ENCODE assay signal across 18 cellular contexts in the genomic region with DNA sequence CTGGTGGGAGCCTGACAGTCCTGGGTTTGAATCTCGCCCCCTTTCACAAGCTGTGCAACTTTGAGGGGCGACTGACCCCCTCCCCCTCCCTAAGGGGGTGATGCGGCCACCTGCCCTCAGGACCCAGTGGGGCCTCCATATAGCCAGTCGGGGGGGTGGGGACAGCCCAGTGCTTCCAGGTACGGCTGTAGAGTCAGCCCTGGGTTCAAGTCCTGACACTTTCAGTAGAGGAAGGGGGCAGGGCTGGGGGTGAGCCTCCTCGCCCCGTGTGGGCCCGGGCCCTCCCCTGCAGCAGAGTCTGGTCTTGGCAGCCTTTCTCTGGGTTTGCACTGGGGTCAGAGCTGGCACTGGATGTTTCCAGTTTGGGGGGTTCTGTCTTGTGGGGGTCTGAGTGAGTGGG.
A peak's percentile ranks its signal among the peaks of the same experiment; 100 is the strongest.
DNase-seq lines count a peak whose midpoint lies in the region; ATAC-seq, FAIRE-seq and TF ChIP-seq lines count a peak whose summit lies in the region.
"Had no signal": no experiment of that assay in that cellular context is flagged by ENCODE, and none has a peak within 500 bp of the region (broad histone marks: within the 10 kb centered on the region; RNA-seq: fewer than 3 reads in every experiment).

No MANE protein-coding gene starts in this region.

- WGBS in HepG2 (ENCODE audit: low lambda C conversion rate), result 19% methylated on average over 3 of the region's 8 CpGs
- WGBS in trophoblast cell (ENCODE audit: extremely low coverage, insufficient coverage, insufficient read length), result no CpG with 5 or more reads among the region's 8 CpGs

- H3K27me3 ChIP-seq in H7 (ENCODE audit: control insufficient read depth, insufficient read depth, low read length) (no peaks in the 10 kb centered on the region), NT2/D1 (ENCODE audit: insufficient read depth, insufficient read length) (no peaks in the 10 kb centered on the region), HepG2 (ENCODE audit: control insufficient read depth in 1 of 2, insufficient read depth in 2 of 2, low read length in 2 of 2) (peaks cover 14 to 45% of the 10 kb centered on the region in 2 experiments; a peak in 4 of 5 replicates), trophoblast cell (ENCODE audit: insufficient read depth, low read length) (no peaks in the 10 kb centered on the region)

- H3K27ac ChIP-seq in HepG2 (ENCODE audit: extremely low read length, insufficient read depth, low read length) (no peak overlapping the region), trophoblast cell (ENCODE audit: low read depth, low read length) (no peak overlapping the region)
- H3K27ac ChIP-seq: PC-9 had no signal

- TF ChIP-seq POLR2A in HepG2 (IDR thresholded peaks at IDR 0.05; ENCODE audit: insufficient read depth in 1 of 2, low read depth in 2 of 2, low read length in 2 of 2), result no peak

- H3K4me3 ChIP-seq in H7 (ENCODE audit: insufficient read depth, low read depth, low read length), result no peak overlapping the region
- no peak overlapping the region for H3K4me3 ChIP-seq in NT2/D1 (ENCODE audit: insufficient read length, low read depth)
- H3K4me3 ChIP-seq in HepG2 (replicated peaks in 1 of 3; ENCODE audit: insufficient read depth in 1 of 3, low read depth in 2 of 3, low read length in 3 of 3), result peak overlapping the region in 1 of 3 experiments; percentile 50; a peak in 2 of 6 replicates
- no peak overlapping the region for H3K4me3 ChIP-seq in trophoblast cell (ENCODE audit: low read depth, low read length)
- H3K4me3 ChIP-seq: PC-9 had no signal

- H3K4me1 ChIP-seq in NT2/D1 (ENCODE audit: insufficient read depth, insufficient read length) (peaks cover 41% of the 10 kb centered on the region), HepG2 (ENCODE audit: insufficient read depth, low read length) (peaks cover 83% of the 10 kb centered on the region), trophoblast cell (ENCODE audit: control insufficient read depth in 1 of 2, insufficient read depth in 2 of 2, low read length in 2 of 2) (peaks cover 0 to 11% of the 10 kb centered on the region in 2 experiments)

- no peaks in the 10 kb centered on the region for H4K20me1 ChIP-seq in HepG2 (ENCODE audit: insufficient read depth, low read length)

- no peak for TF ChIP-seq CTCF in HepG2 (CRISPR knock-in tag; IDR thresholded peaks at IDR 0.05)

- H4K8ac ChIP-seq in trophoblast cell (ENCODE audit: low read depth, low read length), result no peak overlapping the region

- no peak for ATAC-seq in HepG2
- no peak for ATAC-seq in GM18868 (IDR thresholded peaks at IDR 0.05; ENCODE audit: unreplicated experiment)
- ATAC-seq in GM19035 (IDR thresholded peaks at IDR 0.05; ENCODE audit: unreplicated experiment), result no peak
- ATAC-seq in GM21367 (IDR thresholded peaks at IDR 0.05; ENCODE audit: unreplicated experiment), result no peak

- H4K91ac ChIP-seq in trophoblast cell (ENCODE audit: low read depth, low read length), result peak overlapping the region; percentile 5

- H2BK5ac ChIP-seq in trophoblast cell (ENCODE audit: low read depth, low read length, poor library complexity), result no peak overlapping the region

- POLR2A ChIA-PET in HepG2 (lab: Yijun Ruan, JAX), result interaction anchor here (1.9 kb wide), 1 partner anchor 92 kb away, joined by 4 read pairs; no protein-coding TSS in a partner anchor

- intact Hi-C loops in HepG2 (cut with micrococcal nuclease; ENCODE audit: unreplicated experiment), result loop anchor here (5.0 kb wide), 1 partner anchor 73 kb away; no protein-coding TSS in a partner anchor

- H2BK120ac ChIP-seq in trophoblast cell (ENCODE audit: insufficient read depth, low read length, poor library complexity), result no peak overlapping the region

- H3K4me2 ChIP-seq in HepG2 (ENCODE audit: low read depth, low read length) (peak overlapping the region; percentile 74), trophoblast cell (ENCODE audit: low read length) (no peak overlapping the region)
- H3K4me2 ChIP-seq: PC-9 had no signal

- H2AFZ ChIP-seq in HepG2 (ENCODE audit: low read length) (no peak overlapping the region), trophoblast cell (ENCODE audit: insufficient read depth, low read length, poor library complexity) (no peak overlapping the region)
- H2AFZ ChIP-seq: PC-9 had no signal

- no peak for TF ChIP-seq RAD21 in HepG2 (CRISPR knock-in tag; IDR thresholded peaks at IDR 0.05)

- no peaks in the 10 kb centered on the region for H3K36me3 ChIP-seq in H7 (replicated peaks; ENCODE audit: control insufficient read depth, insufficient read depth, low read length)
- H3K36me3 ChIP-seq in NT2/D1 (ENCODE audit: insufficient read depth, insufficient read length, low read length), result no peaks in the 10 kb centered on the region
- H3K36me3 ChIP-seq in HepG2 (replicated peaks in 1 of 2; ENCODE audit: control insufficient read depth in 1 of 2, insufficient read depth in 2 of 2, low read length in 2 of 2), result no peaks in the 10 kb centered on the region
- no peaks in the 10 kb centered on the region for H3K36me3 ChIP-seq in trophoblast cell (ENCODE audit: control insufficient read depth in 1 of 2, insufficient read depth in 2 of 2, low read length in 2 of 2)

- H2AK5ac ChIP-seq in trophoblast cell (ENCODE audit: low read length), result no peak overlapping the region

- no peak overlapping the region for H3K14ac ChIP-seq in trophoblast cell (ENCODE audit: low read length)

- in situ Hi-C loops in HepG2 (cut with HindIII; ENCODE audit: extremely low pct_ligation_motif_present, low pct_unique_long_range_greater_than_20kb), result no loop called here

- H3K9me3 ChIP-seq in NT2/D1 (ENCODE audit: insufficient read depth, low read length) (peaks cover 3% of the 10 kb centered on the region; the same call in 1 of the 2 replicates), HepG2 (ENCODE audit: low read length) (no peaks in the 10 kb centered on the region), trophoblast cell (ENCODE audit: insufficient read depth, low read depth, low read length) (peaks cover 3% of the 10 kb centered on the region)

- H2BK12ac ChIP-seq in trophoblast cell (ENCODE audit: low read length), result no peak overlapping the region

- no peak overlapping the region for H3K18ac ChIP-seq in trophoblast cell (ENCODE audit: low read length)

- no TSS peak for BruUV-seq in HepG2 (replicated peaks; lab: Mats Ljungman, UMichigan)

- H3K9ac ChIP-seq in NT2/D1 (ENCODE audit: insufficient read length, low read depth), result peak overlapping the region; percentile 9
- H3K9ac ChIP-seq in HepG2 (ENCODE audit: insufficient read depth, low read depth, low read length), result no peak overlapping the region
- H3K9ac ChIP-seq in trophoblast cell (ENCODE audit: low read length), result no peak overlapping the region

- no peak overlapping the region for H3K23ac ChIP-seq in trophoblast cell (ENCODE audit: low read length)

- FAIRE-seq in HepG2 (lab: Jason Lieb, UNC), result no peak

- DNase-seq in H7 (peak; percentile 43), NT2/D1 (ENCODE audit: low read depth, low spot score) (no peak), HepG2 (ENCODE audit: low spot score) (no peak), trophoblast cell (no peak), hepatic stellate cell (ENCODE audit: low spot score) (no peak)
- DNase-seq: ACHN; AML-193; CD4-positive, CD25-positive, alpha-beta regulatory T cell; H9; KG1; NCI-H1417 treated with DMSO at 0.1 percent for 48 hours; NCI-H2029 treated with DMSO at 0.1 percent for 48 hours; NCI-H2171 treated with DMSO at 0.1 percent for 48 hours; NCI-H748 treated with DMSO at 0.1 percent for 48 hours; PC-9 had no signal

- no peaks in the 10 kb centered on the region for H3K79me2 ChIP-seq in HepG2 (ENCODE audit: insufficient read depth, low read length)
- H3K79me2 ChIP-seq in trophoblast cell (ENCODE audit: control insufficient read depth, insufficient read depth, low read length, poor library complexity), result peaks cover 1% of the 10 kb centered on the region

- TF ChIP-seq EP300 in HepG2 (IDR thresholded peaks at IDR 0.05; ENCODE audit: low read depth in 2 of 2, low read length in 2 of 2) (no peak), HepG2 (CRISPR knock-in tag; IDR thresholded peaks at IDR 0.05; ENCODE audit: borderline replicate concordance) (no peak)

- no peak overlapping the region for H3K4ac ChIP-seq in trophoblast cell (ENCODE audit: low read depth, low read length)

- CTCF ChIA-PET in HepG2 (lab: Yijun Ruan, JAX; ENCODE audit: low intra/inter-chr PET ratio, low total read pairs), result no interaction called here

- H4K12ac ChIP-seq in trophoblast cell (ENCODE audit: low read depth, low read length), result no peak overlapping the region

- H3K79me1 ChIP-seq in trophoblast cell (ENCODE audit: low read length), result peaks cover 6% of the 10 kb centered on the region

TF ChIP-seq in HepG2, 621 proteins besides CTCF, POLR2A, EP300 and RAD21 (continues in another document):
- TF ChIP-seq, protein P1, sequence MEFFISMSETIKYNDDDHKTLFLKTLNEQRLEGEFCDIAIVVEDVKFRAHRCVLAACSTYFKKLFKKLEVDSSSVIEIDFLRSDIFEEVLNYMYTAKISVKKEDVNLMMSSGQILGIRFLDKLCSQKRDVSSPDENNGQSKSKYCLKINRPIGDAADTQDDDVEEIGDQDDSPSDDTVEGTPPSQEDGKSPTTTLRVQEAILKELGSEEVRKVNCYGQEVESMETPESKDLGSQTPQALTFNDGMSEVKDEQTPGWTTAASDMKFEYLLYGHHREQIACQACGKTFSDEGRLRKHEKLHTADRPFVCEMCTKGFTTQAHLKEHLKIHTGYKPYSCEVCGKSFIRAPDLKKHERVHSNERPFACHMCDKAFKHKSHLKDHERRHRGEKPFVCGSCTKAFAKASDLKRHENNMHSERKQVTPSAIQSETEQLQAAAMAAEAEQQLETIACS (CRISPR knock-in tag; IDR thresholded peaks at IDR 0.05), result no peak
- TF ChIP-seq MTA1 (CRISPR knock-in tag; IDR thresholded peaks at IDR 0.05; ENCODE audit: borderline replicate concordance) (0 out of 2 replicates have a peak, but pooled peaks have one; percentile 1), ZNF547 (CRISPR knock-in tag; IDR thresholded peaks at IDR 0.05) (0 out of 2 replicates have a peak, but pooled peaks have one; percentile 33)
- TF ChIP-seq, protein P2, sequence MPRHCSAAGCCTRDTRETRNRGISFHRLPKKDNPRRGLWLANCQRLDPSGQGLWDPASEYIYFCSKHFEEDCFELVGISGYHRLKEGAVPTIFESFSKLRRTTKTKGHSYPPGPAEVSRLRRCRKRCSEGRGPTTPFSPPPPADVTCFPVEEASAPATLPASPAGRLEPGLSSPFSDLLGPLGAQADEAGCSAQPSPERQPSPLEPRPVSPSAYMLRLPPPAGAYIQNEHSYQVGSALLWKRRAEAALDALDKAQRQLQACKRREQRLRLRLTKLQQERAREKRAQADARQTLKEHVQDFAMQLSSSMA (CRISPR knock-in tag; IDR thresholded peaks at IDR 0.05), result no peak
- TF ChIP-seq, protein P3, sequence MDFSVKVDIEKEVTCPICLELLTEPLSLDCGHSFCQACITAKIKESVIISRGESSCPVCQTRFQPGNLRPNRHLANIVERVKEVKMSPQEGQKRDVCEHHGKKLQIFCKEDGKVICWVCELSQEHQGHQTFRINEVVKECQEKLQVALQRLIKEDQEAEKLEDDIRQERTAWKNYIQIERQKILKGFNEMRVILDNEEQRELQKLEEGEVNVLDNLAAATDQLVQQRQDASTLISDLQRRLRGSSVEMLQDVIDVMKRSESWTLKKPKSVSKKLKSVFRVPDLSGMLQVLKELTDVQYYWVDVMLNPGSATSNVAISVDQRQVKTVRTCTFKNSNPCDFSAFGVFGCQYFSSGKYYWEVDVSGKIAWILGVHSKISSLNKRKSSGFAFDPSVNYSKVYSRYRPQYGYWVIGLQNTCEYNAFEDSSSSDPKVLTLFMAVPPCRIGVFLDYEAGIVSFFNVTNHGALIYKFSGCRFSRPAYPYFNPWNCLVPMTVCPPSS (IDR thresholded peaks at IDR 0.05), result no peak
